In genomic region chr16:6076631-6077030, GRCh38 we compare ENCODE assay signal across 24 cellular contexts.
"Had no signal": no experiment of that assay in that cellular context is flagged by ENCODE, and none has a peak within 500 bp of the region (broad histone marks: within the 10 kb centered on the region; RNA-seq: fewer than 3 reads in every experiment).

No MANE protein-coding gene starts in this region.

- H3K27ac ChIP-seq: colonic mucosa, coronary artery, dorsolateral prefrontal cortex, epithelial cell of prostate, esophagus muscularis mucosa, esophagus squamous epithelium, foreskin keratinocyte, gastrocnemius medialis, gastroesophageal sphincter, heart left ventricle, heart right ventricle had no signal

- H3K27me3 ChIP-seq: colonic mucosa, esophagus muscularis mucosa, esophagus squamous epithelium, foreskin keratinocyte, gastrocnemius medialis, gastroesophageal sphincter, heart left ventricle, heart right ventricle had no signal

- H3K4me1 Mint-ChIP-seq: endodermal cell had no signal

- H3K4me3 Mint-ChIP-seq: dendritic cell treated with granulocyte-macrophage colony-stimulating factor and Interleukin-4, amounts not matched to agents 40 ng/mL and 50 ng/mL, for 4 days; effector memory CD8-positive, alpha-beta T cell; endodermal cell had no signal

- H3K4me3 ChIP-seq: colonic mucosa, coronary artery, dorsolateral prefrontal cortex, esophagus muscularis mucosa, esophagus squamous epithelium, gastrocnemius medialis, gastroesophageal sphincter, heart left ventricle, heart right ventricle had no signal

- H3K9me3 Mint-ChIP-seq: dendritic cell treated with granulocyte-macrophage colony-stimulating factor and Interleukin-4, amounts not matched to agents 40 ng/mL and 50 ng/mL, for 4 days had no signal

- H3K27me3 Mint-ChIP-seq: dendritic cell treated with granulocyte-macrophage colony-stimulating factor and Interleukin-4, amounts not matched to agents 40 ng/mL and 50 ng/mL, for 4 days; effector memory CD8-positive, alpha-beta T cell had no signal

- H3K4me1 ChIP-seq: colonic mucosa, esophagus muscularis mucosa, esophagus squamous epithelium, foreskin keratinocyte, gastrocnemius medialis, gastroesophageal sphincter, heart left ventricle, heart right ventricle had no signal

- H3K9me3 ChIP-seq: colonic mucosa, esophagus muscularis mucosa, esophagus squamous epithelium, gastrocnemius medialis, gastroesophageal sphincter had no signal

- H3K36me3 ChIP-seq: colonic mucosa, esophagus muscularis mucosa, esophagus squamous epithelium, gastrocnemius medialis, gastroesophageal sphincter, heart left ventricle, heart right ventricle had no signal

- DNase-seq: colonic mucosa; cortex of kidney; dermis blood vessel endothelial cell; effector CD4-positive, alpha-beta T cell; effector CD8-positive, alpha-beta T cell; effector memory CD4-positive, alpha-beta T cell; effector memory CD8-positive, alpha-beta T cell; endodermal cell; erythroblast; esophagus squamous epithelium; foreskin fibroblast; foreskin keratinocyte; foreskin melanocyte; gastrocnemius medialis; glutamatergic neuron; head of caudate nucleus; heart left ventricle; heart right ventricle had no signal

- H3K27ac Mint-ChIP-seq: dendritic cell treated with granulocyte-macrophage colony-stimulating factor and Interleukin-4, amounts not matched to agents 40 ng/mL and 50 ng/mL, for 4 days; effector memory CD8-positive, alpha-beta T cell; endodermal cell had no signal
